1 cellular context compared by ENCODE assay signal in the genomic region with DNA sequence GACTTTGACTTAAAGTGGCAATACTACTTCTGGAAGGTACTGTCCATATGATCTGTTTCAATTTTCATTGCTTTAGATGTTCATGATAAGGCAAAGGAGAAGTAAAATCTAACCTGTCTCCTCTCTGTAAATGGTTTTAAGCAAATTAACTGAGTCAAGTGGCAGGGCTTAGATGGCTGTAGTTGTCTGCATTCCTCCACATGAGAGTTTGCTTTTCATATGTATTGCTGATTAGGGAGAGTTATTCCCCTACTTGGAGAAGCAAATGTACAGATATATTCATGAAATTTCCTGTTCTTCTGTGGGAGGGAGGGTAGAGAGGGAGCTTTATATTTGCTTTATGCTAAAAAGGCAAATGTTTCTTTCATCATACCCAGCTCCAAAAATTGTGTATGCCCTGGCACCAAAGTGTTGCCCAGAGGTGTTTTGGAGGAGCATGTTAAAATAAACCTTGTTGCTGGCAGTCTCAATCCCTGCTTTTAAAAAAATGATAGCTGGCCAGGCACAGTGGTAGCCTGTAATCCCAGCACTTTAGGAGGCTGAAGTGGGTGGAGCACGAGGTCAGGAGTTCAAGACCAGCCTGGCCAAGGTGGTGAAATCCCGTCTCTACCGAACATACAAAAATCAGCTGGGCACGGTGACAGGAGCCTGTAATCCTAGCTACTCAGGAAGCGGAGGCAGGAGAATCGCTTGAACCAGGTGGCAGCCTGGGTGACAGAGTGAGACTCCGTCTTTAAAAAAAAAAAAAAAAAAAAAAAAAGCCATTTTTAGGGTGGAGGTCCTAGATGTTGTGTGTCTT.
TF ChIP-seq lines count a peak whose summit lies in the region.

No MANE protein-coding gene starts in this region.

TF ChIP-seq in GM23338, 12 proteins besides CTCF, POLR2A, EP300 and RAD21 (continued from another document):
- TF ChIP-seq, protein P1, sequence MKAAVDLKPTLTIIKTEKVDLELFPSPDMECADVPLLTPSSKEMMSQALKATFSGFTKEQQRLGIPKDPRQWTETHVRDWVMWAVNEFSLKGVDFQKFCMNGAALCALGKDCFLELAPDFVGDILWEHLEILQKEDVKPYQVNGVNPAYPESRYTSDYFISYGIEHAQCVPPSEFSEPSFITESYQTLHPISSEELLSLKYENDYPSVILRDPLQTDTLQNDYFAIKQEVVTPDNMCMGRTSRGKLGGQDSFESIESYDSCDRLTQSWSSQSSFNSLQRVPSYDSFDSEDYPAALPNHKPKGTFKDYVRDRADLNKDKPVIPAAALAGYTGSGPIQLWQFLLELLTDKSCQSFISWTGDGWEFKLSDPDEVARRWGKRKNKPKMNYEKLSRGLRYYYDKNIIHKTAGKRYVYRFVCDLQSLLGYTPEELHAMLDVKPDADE (IDR thresholded peaks at IDR 0.05): no peak
- no peak for TF ChIP-seq EZH2 (IDR thresholded peaks at IDR 0.05; ENCODE audit: low read depth, unreplicated experiment)
